30 cellular contexts compared by ENCODE assay signal in genomic region chr7:4175346-4175973, GRCh38.
"Had no signal": no experiment of that assay in that cellular context is flagged by ENCODE, and none has a peak within 500 bp of the region (broad histone marks: within the 10 kb centered on the region; RNA-seq: fewer than 3 reads in every experiment).

No MANE protein-coding gene starts in this region.

- H3K36me3 ChIP-seq: brain microvascular endothelial cell, cardiac muscle cell, Peyer's patch, SJSA1 had no signal

- H3K4me2 ChIP-seq: SK-N-SH had no signal

- FAIRE-seq: K562, TTC549 had no signal

- H3K27me3 ChIP-seq: brain microvascular endothelial cell, cardiac muscle cell, Peyer's patch, SJSA1 had no signal

- ATAC-seq: activated CD4-positive, alpha-beta T cell treated with anti-CD3 and anti-CD28 coated beads for 36 hours; activated CD4-positive, CD25-positive, alpha-beta regulatory T cell treated with anti-CD3 and anti-CD28 coated beads, Interleukin-2, amount 50 U/mL, for 24 hours; activated naive CD4-positive, alpha-beta T cell treated with anti-CD3 and anti-CD28 coated beads, Interleukin-2, amount 50 U/mL, for 72 hours; activated T-cell treated with anti-CD3 and anti-CD28 coated beads, Interleukin-2, amount 50 U/mL, for 4 hours; K562; PC-3 had no signal

- H3K27ac ChIP-seq: brain microvascular endothelial cell, cardiac muscle cell, Peyer's patch, SJSA1 had no signal

- H3K4me3 ChIP-seq: cardiac muscle cell, K562, Peyer's patch, SJSA1 had no signal

- H3K4me1 ChIP-seq: Peyer's patch, SJSA1 had no signal

- DNase-seq: activated CD4-positive, alpha-beta T cell treated with anti-CD3 and anti-CD28 coated beads for 36 hours; activated CD4-positive, alpha-beta T cell treated with anti-CD3 and anti-CD28 coated beads, Interleukin-2, amount 10 ng/mL, durations not matched to agents 7 days and 5 days; activated CD4-positive, alpha-beta T cell treated with anti-CD3 and anti-CD28 coated beads, Interleukin-2, amount 50 U/mL, for 48 hours; activated CD8-positive, alpha-beta memory T cell treated with anti-CD3 and anti-CD28 coated beads, Interleukin-2, amount 50 U/mL, for 4 hours; activated gamma-delta T cell treated with Interleukin-2 at 50 U/mL for 16 hours; activated naive CD4-positive, alpha-beta T cell treated with anti-CD3 and anti-CD28 coated beads for 36 hours; activated T-cell treated with anti-CD3 and anti-CD28 coated beads for 4 hours; activated T-cell treated with anti-CD3 and anti-CD28 coated beads, Interleukin-2, amount 50 U/mL, for 4 hours; anterior cingulate cortex; brain microvascular endothelial cell; IMR-90; NCI-H1105; NCI-H1436 treated with DMSO at 0.1 percent for 48 hours; NCI-H1694 treated with DMSO at 0.1 percent for 48 hours; NCI-H2029 treated with DMSO at 0.1 percent for 48 hours; NCI-H2107; NCI-H510A; NCI-H526; NCI-H748 treated with DMSO at 0.1 percent for 48 hours; NK-92 treated with Interleukin-12 subunit alpha and Interleukin-12 subunit beta, amount 100 ng/mL, for 24 hours; PC-3; Peyer's patch; SHP77 treated with DMSO at 0.1 percent for 48 hours; SK-N-SH had no signal

- H3K9me3 ChIP-seq: Peyer's patch, SJSA1, SK-N-SH had no signal

- H3K9ac ChIP-seq: SK-N-SH had no signal
